In the genomic region with DNA sequence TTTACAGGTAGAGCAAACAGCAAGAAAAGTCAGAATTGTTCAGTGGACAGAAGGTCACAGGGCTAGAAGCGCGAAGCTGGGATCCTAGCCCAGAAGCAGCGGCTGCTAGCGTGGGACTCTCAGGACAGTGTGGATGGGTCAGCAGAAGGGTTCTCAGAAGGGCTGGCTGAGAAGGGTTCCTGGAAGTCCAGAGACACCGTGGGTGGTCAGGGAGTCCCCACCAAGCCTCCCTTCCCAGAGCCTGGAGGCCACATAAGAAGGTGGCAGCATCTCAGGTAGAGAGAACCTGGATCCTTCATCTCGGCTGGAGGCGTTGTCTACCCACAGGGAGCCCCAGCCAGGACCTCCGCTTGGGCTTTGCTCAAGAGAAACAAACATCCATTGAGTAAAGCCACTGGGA, we compare ENCODE assay signal across 10 cellular contexts.
"Had no signal": no experiment of that assay in that cellular context is flagged by ENCODE, and none has a peak within 500 bp of the region (broad histone marks: within the 10 kb centered on the region; RNA-seq: fewer than 3 reads in every experiment).

No MANE protein-coding gene starts in this region.

- H2AFZ ChIP-seq: GM23248 had no signal

- ATAC-seq: HCT116, K562 had no signal

- H3K4me3 ChIP-seq: GM23248, HAP-1, K562 had no signal

- H3K36me3 ChIP-seq: HAP-1 had no signal

- H3K4me1 ChIP-seq: HAP-1 had no signal

- H3K9me3 ChIP-seq: HAP-1 had no signal

- FAIRE-seq: H54, HTR-8/SVneo, K562 had no signal

- H3K9ac ChIP-seq: GM23248 had no signal

- H3K4me3 Mint-ChIP-seq: HFFc6 had no signal

- H3K27ac Mint-ChIP-seq: HFFc6 had no signal

- H3K27ac ChIP-seq: GM23248 had no signal

- DNase-seq: GOT3, HFFc6, IMR-90, KG1 had no signal
